29 cellular contexts compared by ENCODE assay signal in the genomic region with DNA sequence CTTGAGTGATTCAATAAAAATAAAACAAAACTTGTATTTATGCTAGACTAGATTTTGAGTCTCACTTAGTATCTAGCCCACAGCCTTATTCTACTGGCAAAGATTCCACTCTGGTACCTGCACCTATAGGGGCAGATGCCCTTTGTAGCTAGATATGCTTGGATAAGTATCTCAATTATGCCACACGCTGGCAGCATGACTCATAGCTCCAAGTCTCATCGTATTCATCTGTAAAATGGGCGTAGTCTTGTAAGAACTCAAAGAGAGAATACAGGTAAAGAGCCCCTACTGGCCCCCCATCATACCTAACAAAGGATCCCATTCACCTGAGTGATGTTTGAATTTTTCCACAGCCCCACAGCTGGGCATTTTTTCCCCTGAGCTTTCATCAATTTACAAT.
"Had no signal": no experiment of that assay in that cellular context is flagged by ENCODE, and none has a peak within 500 bp of the region (broad histone marks: within the 10 kb centered on the region; RNA-seq: fewer than 3 reads in every experiment).

No MANE protein-coding gene starts in this region.

- H3K27ac Mint-ChIP-seq: naive thymus-derived CD8-positive, alpha-beta T cell; natural killer cell treated with Interleukin-12 subunit alpha and Interleukin-12 subunit beta and Interleukin-15 and Interleukin-18, amount 100 ng/mL, for 72 hours; nephron progenitor cell; neural progenitor cell; progenitor cell of endocrine pancreas; stimulated activated effector memory CD8-positive, alpha-beta T cell treated with anti-CD3 and anti-CD28 coated beads, Interleukin-12 subunit alpha, Interleukin-12 subunit beta, amount 100 ng/mL, for 72 hours; stimulated activated naive B cell treated with anti-CD40 and anti-IgM and Interleukin-4, amounts not matched to agents 10 μg/mL and 1 μg/mL and 100 μg/mL, for 72 hours; stimulated activated naive CD8-positive, alpha-beta T cell treated with anti-CD3 and anti-CD28 coated beads, Interleukin-15, Interleukin-2, amounts not matched to agents 100 ng/mL and 50 ng/mL, for 24 hours had no signal

- H3K36me3 ChIP-seq: neural progenitor cell, ovary, right lobe of liver, sigmoid colon, stomach, tibial artery, transverse colon, upper lobe of left lung, vagina had no signal

- H3K4me2 ChIP-seq: neural progenitor cell had no signal

- ATAC-seq: naive thymus-derived CD8-positive, alpha-beta T cell; natural killer cell treated with Interleukin-12 subunit alpha and Interleukin-12 subunit beta and Interleukin-15 and Interleukin-18, amount 100 ng/mL, for 72 hours; psoas muscle; right cardiac atrium; right lobe of liver; stimulated activated effector memory CD8-positive, alpha-beta T cell treated with anti-CD3 and anti-CD28 coated beads, Interleukin-12 subunit alpha, Interleukin-12 subunit beta, amount 100 ng/mL, for 72 hours; stimulated activated naive B cell treated with anti-CD40 and anti-IgM and Interleukin-4, amounts not matched to agents 10 μg/mL and 1 μg/mL and 100 μg/mL, for 72 hours had no signal

- H3K4me1 Mint-ChIP-seq: naive thymus-derived CD8-positive, alpha-beta T cell; stimulated activated effector memory CD8-positive, alpha-beta T cell treated with anti-CD3 and anti-CD28 coated beads, Interleukin-12 subunit alpha, Interleukin-12 subunit beta, amount 100 ng/mL, for 72 hours; stimulated activated naive B cell treated with anti-CD40 and anti-IgM and Interleukin-4, amounts not matched to agents 10 μg/mL and 1 μg/mL and 100 μg/mL, for 72 hours had no signal

- H3K9me3 Mint-ChIP-seq: nephron progenitor cell; neural progenitor cell; stimulated activated effector memory CD8-positive, alpha-beta T cell treated with anti-CD3 and anti-CD28 coated beads, Interleukin-12 subunit alpha, Interleukin-12 subunit beta, amount 100 ng/mL, for 72 hours had no signal

- H3K36me3 Mint-ChIP-seq: natural killer cell treated with Interleukin-12 subunit alpha and Interleukin-12 subunit beta and Interleukin-15 and Interleukin-18, amount 100 ng/mL, for 72 hours; neural progenitor cell; stimulated activated effector memory CD8-positive, alpha-beta T cell treated with anti-CD3 and anti-CD28 coated beads, Interleukin-12 subunit alpha, Interleukin-12 subunit beta, amount 100 ng/mL, for 72 hours; stimulated activated naive B cell treated with anti-CD40 and anti-IgM and Interleukin-4, amounts not matched to agents 10 μg/mL and 1 μg/mL and 100 μg/mL, for 72 hours had no signal

- H3K9ac ChIP-seq: neural progenitor cell, parathyroid adenoma had no signal

- H2AFZ ChIP-seq: neural progenitor cell, parathyroid adenoma had no signal

- H3K4me1 ChIP-seq: parathyroid adenoma, right lobe of liver, sigmoid colon, stomach, testis, tibial artery, upper lobe of left lung, vagina had no signal

- H3K27ac ChIP-seq: neural progenitor cell, ovary, parathyroid adenoma, psoas muscle, right lobe of liver, sigmoid colon, stomach, testis, tibial artery, transverse colon, upper lobe of left lung, vagina had no signal

- H3K9me3 ChIP-seq: ovary, psoas muscle, right lobe of liver, sigmoid colon, stomach, testis, tibial artery, transverse colon, upper lobe of left lung, vagina had no signal

- H3K4me3 ChIP-seq: neural progenitor cell, ovary, psoas muscle, right lobe of liver, sigmoid colon, stomach, testis, tibial artery, transverse colon, upper lobe of left lung, vagina had no signal

- FAIRE-seq: small intestine, urothelium cell line had no signal

- H3K27me3 Mint-ChIP-seq: stimulated activated naive B cell treated with anti-CD40 and anti-IgM and Interleukin-4, amounts not matched to agents 10 μg/mL and 1 μg/mL and 100 μg/mL, for 72 hours; stimulated activated naive CD8-positive, alpha-beta T cell treated with anti-CD3 and anti-CD28 coated beads, Interleukin-15, Interleukin-2, amounts not matched to agents 100 ng/mL and 50 ng/mL, for 24 hours had no signal

- DNase-seq: naive thymus-derived CD8-positive, alpha-beta T cell; nephron progenitor cell; occipital lobe; ovary; posterior cingulate gyrus; psoas muscle; right cardiac atrium; right lobe of liver; sigmoid colon; small intestine; stimulated activated CD4-positive, alpha-beta T cell treated with anti-CD3 and anti-CD28 coated beads, Interleukin-15, amount 100 ng/mL, for 24 hours; stimulated activated CD4-positive, alpha-beta T cell treated with anti-CD3 and anti-CD28 coated beads, Interleukin-2, amount 100 ng/mL, for 24 hours; stimulated activated CD4-positive, alpha-beta T cell treated with anti-CD3 and anti-CD28 coated beads, Interleukin-2, amount 100 ng/mL, for 48 hours; stimulated activated CD4-positive, alpha-beta T cell treated with anti-CD3 and anti-CD28 coated beads, Interleukin-4, amount 100 ng/mL, for 24 hours; stimulated activated naive B cell treated with anti-CD40 and anti-IgM and Interleukin-4, amounts not matched to agents 10 μg/mL and 1 μg/mL and 100 μg/mL, for 72 hours; stimulated activated naive CD4-positive, alpha-beta T cell treated with Interleukin-2 at 50 U/mL for 16 hours; stomach; testis; tibial artery; transverse colon; upper lobe of left lung had no signal

- H3K27me3 ChIP-seq: neural progenitor cell, ovary, right lobe of liver, sigmoid colon, testis, transverse colon, upper lobe of left lung, vagina had no signal

- H3K4me3 Mint-ChIP-seq: naive thymus-derived CD8-positive, alpha-beta T cell; natural killer cell treated with Interleukin-12 subunit alpha and Interleukin-12 subunit beta and Interleukin-15 and Interleukin-18, amount 100 ng/mL, for 72 hours; nephron progenitor cell; neural progenitor cell; stimulated activated effector memory CD8-positive, alpha-beta T cell treated with anti-CD3 and anti-CD28 coated beads, Interleukin-12 subunit alpha, Interleukin-12 subunit beta, amount 100 ng/mL, for 72 hours; stimulated activated naive B cell treated with anti-CD40 and anti-IgM and Interleukin-4, amounts not matched to agents 10 μg/mL and 1 μg/mL and 100 μg/mL, for 72 hours; stimulated activated naive CD8-positive, alpha-beta T cell treated with anti-CD3 and anti-CD28 coated beads, Interleukin-15, Interleukin-2, amounts not matched to agents 100 ng/mL and 50 ng/mL, for 24 hours had no signal

- H3K79me2 ChIP-seq: parathyroid adenoma had no signal
